In the genomic region with DNA sequence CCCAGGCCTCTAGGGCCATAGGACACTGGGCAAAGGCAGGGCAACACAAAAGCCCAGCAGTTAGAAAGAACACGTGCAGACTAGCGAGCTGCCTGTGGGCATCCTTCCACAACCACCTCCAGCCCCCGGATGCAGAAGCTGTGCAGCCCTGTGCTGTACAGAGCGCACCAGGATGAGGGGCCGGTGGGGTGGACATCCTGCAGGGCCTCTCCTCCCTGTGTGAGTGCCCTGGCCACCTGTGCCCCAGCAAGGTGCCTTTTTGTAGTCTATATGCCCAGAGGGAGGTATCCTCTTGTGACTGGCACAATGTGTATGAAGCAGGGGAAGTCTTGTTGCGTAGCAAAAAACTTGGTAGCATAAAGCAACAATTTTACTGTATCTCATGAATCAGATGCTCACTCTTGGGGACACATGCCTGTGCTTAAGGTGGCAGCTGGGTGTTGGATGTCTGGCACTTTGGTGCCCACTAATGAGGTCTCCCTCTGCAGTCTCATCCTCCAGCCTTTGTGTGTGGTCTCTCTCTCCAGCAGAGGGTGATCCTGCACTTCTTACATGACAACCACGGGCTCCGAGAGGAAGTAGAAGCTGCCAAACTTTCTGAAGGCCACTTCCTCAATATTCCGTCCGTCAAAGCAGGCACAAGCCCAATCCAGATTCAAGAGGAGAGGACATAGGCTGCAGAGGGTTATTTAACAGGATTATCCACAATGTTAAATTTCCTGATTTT, we compare ENCODE assay signal across 8 cellular contexts. TPM values are rescaled to one million over a fixed set of nuclear protein-coding genes. Genes with fewer than 3 reads are reported as not detected.
DNase-seq lines count a peak whose midpoint lies in the region; ATAC-seq and TF ChIP-seq lines count a peak whose summit lies in the region.

No MANE protein-coding gene starts in this region.

- no peak for TF ChIP-seq CTCF in endothelial cell (IDR thresholded peaks at IDR 0.05; ENCODE audit: unreplicated experiment)
- TF ChIP-seq CTCF in vagina (IDR thresholded peaks at IDR 0.05), result peak; percentile 35 to 53 (median 42)

- TF ChIP-seq POLR2A in vagina (IDR thresholded peaks at IDR 0.05), result no peak

- peak; percentile 93 for ATAC-seq in GM21529 (IDR thresholded peaks at IDR 0.05; ENCODE audit: unreplicated experiment)
- ATAC-seq in activated CD4-positive, alpha-beta T cell treated with anti-CD3 and anti-CD28 coated beads for 36 hours, result peak; percentile 52

- intact Hi-C loops in activated CD4-positive, alpha-beta T cell treated with anti-CD3 and anti-CD28 coated beads for 36 hours (cut with DNase I, micrococcal nuclease), result loop anchor here (1.0 kb wide), 1 partner anchor 281 kb away; no protein-coding TSS in a partner anchor
- intact Hi-C loops in vagina (cut with DNase I), result loop anchor here (5.0 kb wide), 1 partner anchor 281 kb away; no protein-coding TSS in a partner anchor

- no peak overlapping the region for H3K27ac Mint-ChIP-seq in activated CD4-positive, alpha-beta T cell treated with anti-CD3 and anti-CD28 coated beads for 36 hours
- no peak overlapping the region for H3K27ac Mint-ChIP-seq in endothelial cell (ENCODE audit: unreplicated experiment)

- CTCF ChIA-PET in activated CD4-positive, alpha-beta T cell treated with anti-CD3 and anti-CD28 coated beads for 36 hours (lab: Charles Lee), result interaction anchor here (0.6 to 1.7 kb wide), 4 partner anchors 20 to 281 kb away, joined by 3 to 5 read pairs (median 3); no protein-coding TSS in a partner anchor

- no peaks in the 10 kb centered on the region for H3K9me3 Mint-ChIP-seq in activated CD4-positive, alpha-beta T cell treated with anti-CD3 and anti-CD28 coated beads for 36 hours (ENCODE audit: low read depth)
- no peaks in the 10 kb centered on the region for H3K9me3 Mint-ChIP-seq in endothelial cell (ENCODE audit: unreplicated experiment)

- H3K27me3 ChIP-seq in vagina, result no peaks in the 10 kb centered on the region

- no peak overlapping the region for H3K4me3 ChIP-seq in vagina

- H3K36me3 ChIP-seq in vagina, result no peaks in the 10 kb centered on the region

- no peak overlapping the region for H3K27ac ChIP-seq in vagina

- POLR2A ChIA-PET in activated CD4-positive, alpha-beta T cell treated with anti-CD3 and anti-CD28 coated beads for 36 hours (lab: Charles Lee), result no interaction called here

- peaks cover 32% of the 10 kb centered on the region for H3K4me1 Mint-ChIP-seq in activated CD4-positive, alpha-beta T cell treated with anti-CD3 and anti-CD28 coated beads for 36 hours
- H3K4me1 Mint-ChIP-seq in endothelial cell (ENCODE audit: unreplicated experiment), result no peaks in the 10 kb centered on the region

- H3K27me3 Mint-ChIP-seq in activated CD4-positive, alpha-beta T cell treated with anti-CD3 and anti-CD28 coated beads for 36 hours, result no peaks in the 10 kb centered on the region
- no peaks in the 10 kb centered on the region for H3K27me3 Mint-ChIP-seq in endothelial cell (ENCODE audit: unreplicated experiment)

- peaks cover 55% of the 10 kb centered on the region for H3K36me3 Mint-ChIP-seq in activated CD4-positive, alpha-beta T cell treated with anti-CD3 and anti-CD28 coated beads for 36 hours (ENCODE audit: low read depth)
- peaks cover 18% of the 10 kb centered on the region for H3K36me3 Mint-ChIP-seq in endothelial cell (ENCODE audit: low read depth, unreplicated experiment)

- no peaks in the 10 kb centered on the region for H3K9me3 ChIP-seq in vagina

- DNase-seq in NCI-H524 (lab: John Stamatoyannopoulos, UW), result peak; percentile 23 to 58
- no peak for DNase-seq in NCI-H524 treated with DMSO at 0.1 percent for 48 hours (lab: John Stamatoyannopoulos, UW)
- peak; percentile 51 for DNase-seq in M059J (ENCODE audit: low read depth)
- DNase-seq in activated CD4-positive, alpha-beta T cell treated with anti-CD3 and anti-CD28 coated beads for 36 hours, result peak; percentile 28
- peak; percentile 37 for DNase-seq in endothelial cell (ENCODE audit: low spot score)
- DNase-seq in mucosa of gallbladder (ENCODE audit: low spot score), result peak; percentile 81
- DNase-seq in vagina (ENCODE audit: extremely low spot score in 2 of 2), result no peak

- peaks cover 6% of the 10 kb centered on the region for H3K4me1 ChIP-seq in vagina

- H3K4me3 Mint-ChIP-seq in activated CD4-positive, alpha-beta T cell treated with anti-CD3 and anti-CD28 coated beads for 36 hours, result no peak overlapping the region
- no peak overlapping the region for H3K4me3 Mint-ChIP-seq in endothelial cell (ENCODE audit: unreplicated experiment)

RNA-seq across cellular contexts. Expression of a gene that starts 8.7 kb away (rescaled TPM):
- total RNA-seq in M059J (2014; rRNA removed; shearing (Covaris generic)), result 40.4 and 73.0 TPM in 2 replicates
- total RNA-seq in activated CD4-positive, alpha-beta T cell treated with anti-CD3 and anti-CD28 coated beads for 36 hours, result 100 to 1,000 TPM in 1 of 2 experiments, 10 to 100 TPM in 1; 85.4 to 127 TPM
- 25.6 TPM for total RNA-seq in endothelial cell (ENCODE audit: unreplicated experiment)
- total RNA-seq in mucosa of gallbladder, result 7.5 TPM
- 9.6 TPM for total RNA-seq in vagina

Comparison
In these comparisons a context has a peak if more than half of its experiments do, and no peak if none do; other contexts are left out.
1. DNase-seq: peak in NCI-H524 (2 of 2), M059J (single experiment), activated CD4-positive, alpha-beta T cell treated with anti-CD3 and anti-CD28 coated beads for 36 hours (single experiment), endothelial cell (single experiment) and mucosa of gallbladder (single experiment); none in NCI-H524 treated with DMSO at 0.1 percent for 48 hours (single experiment) and vagina (0 of 2).